ENCODE assay signal across 1 cellular context in genomic region chr19:54317108-54317964, GRCh38.
TF ChIP-seq lines count a peak whose summit lies in the region.

No MANE protein-coding gene starts in this region.

TF ChIP-seq in GM23338, 12 proteins besides CTCF, POLR2A, EP300 and RAD21 (continued from another document):
- TF ChIP-seq ETS1 (IDR thresholded peaks at IDR 0.05) (no peak), ZNF114 (CRISPR knock-in tag; IDR thresholded peaks at IDR 0.05) (no peak), ZNF331 (CRISPR knock-in tag; IDR thresholded peaks at IDR 0.05; ENCODE audit: low read depth) (no peak), EZH2phosphoT487 (IDR thresholded peaks at IDR 0.05; ENCODE audit: unreplicated experiment) (no peak), POLR2AphosphoS5 (IDR thresholded peaks at IDR 0.05; ENCODE audit: low read depth) (peak; percentile 82)
